In the genomic region with DNA sequence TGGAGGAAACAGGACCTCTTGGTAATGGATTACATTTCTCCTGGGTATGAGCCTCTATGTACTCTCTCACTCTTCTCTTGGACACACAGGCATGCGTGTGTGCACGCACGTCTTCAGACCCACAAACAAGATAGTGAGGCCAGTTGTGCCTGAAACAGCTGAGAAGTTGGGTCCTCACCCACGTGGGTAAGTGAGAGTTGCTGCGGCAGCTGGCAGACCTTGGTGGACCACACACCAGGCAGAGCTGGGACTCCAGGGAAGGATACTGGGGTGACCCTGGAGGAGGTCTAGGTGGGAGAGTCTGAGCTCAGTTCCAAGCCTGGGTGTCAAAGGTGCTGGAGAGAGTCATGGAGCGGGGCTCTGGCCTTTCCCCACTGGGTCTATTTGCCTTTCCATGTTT, we compare ENCODE assay signal across 24 cellular contexts.
"Had no signal": no experiment of that assay in that cellular context is flagged by ENCODE, and none has a peak within 500 bp of the region (broad histone marks: within the 10 kb centered on the region; RNA-seq: fewer than 3 reads in every experiment).

No MANE protein-coding gene starts in this region.

- H3K4me1 ChIP-seq: colonic mucosa, esophagus muscularis mucosa, foreskin keratinocyte, gastroesophageal sphincter, prostate gland, right atrium auricular region had no signal

- H3K9me3 ChIP-seq: colonic mucosa, esophagus muscularis mucosa, gastroesophageal sphincter, heart left ventricle, left lung, prostate gland, suprapubic skin had no signal

- H3K4me3 ChIP-seq: colonic mucosa, esophagus muscularis mucosa, gastroesophageal sphincter, heart left ventricle, hepatocyte, left lung, prostate gland, right atrium auricular region, smooth muscle cell, suprapubic skin had no signal

- DNase-seq: colonic mucosa; effector CD8-positive, alpha-beta T cell; foreskin keratinocyte; heart left ventricle; left cardiac atrium; left lung; mesendoderm; natural killer cell; stimulated activated CD4-positive, alpha-beta T cell treated with anti-CD3 and anti-CD28 coated beads, Interleukin-12 subunit alpha, Interleukin-12 subunit beta, amount 100 ng/mL, for 4 hours; stimulated activated CD4-positive, alpha-beta T cell treated with anti-CD3 and anti-CD28 coated beads, Interleukin-1b, Interleukin-23, amount 100 ng/mL, for 48 hours; stimulated activated CD4-positive, alpha-beta T cell treated with anti-CD3 and anti-CD28 coated beads, Interleukin-4, amount 100 ng/mL, for 1 hour; stimulated activated CD8-positive, alpha-beta memory T cell treated with anti-CD3 and anti-CD28 coated beads, Interleukin-4, amount 100 ng/mL, for 48 hours; stimulated activated naive CD4-positive, alpha-beta T cell; stimulated activated naive CD8-positive, alpha-beta T cell treated with anti-CD3 and anti-CD28 coated beads, Interleukin-15, amount 100 ng/mL, for 72 hours; trophoblast cell had no signal

- H3K27ac Mint-ChIP-seq: dendritic cell treated with granulocyte-macrophage colony-stimulating factor and Interleukin-4, amounts not matched to agents 40 ng/mL and 50 ng/mL, for 4 days had no signal

- H3K27me3 ChIP-seq: colonic mucosa, esophagus muscularis mucosa, foreskin keratinocyte, gastroesophageal sphincter, heart left ventricle, hepatocyte, left lung, right atrium auricular region, suprapubic skin had no signal

- H3K36me3 ChIP-seq: colonic mucosa, esophagus muscularis mucosa, gastroesophageal sphincter, heart left ventricle, left lung, prostate gland, right atrium auricular region, suprapubic skin had no signal

- H3K36me3 Mint-ChIP-seq: natural killer cell had no signal

- ATAC-seq: foreskin keratinocyte; gastroesophageal sphincter; heart left ventricle; left cardiac atrium; sciatic nerve; stimulated activated naive CD8-positive, alpha-beta T cell treated with anti-CD3 and anti-CD28 coated beads, Interleukin-15, amount 100 ng/mL, for 72 hours had no signal

- H3K27ac ChIP-seq: colonic mucosa, esophagus muscularis mucosa, foreskin keratinocyte, gastroesophageal sphincter, heart left ventricle, hepatocyte, left lung, prostate gland, right atrium auricular region, suprapubic skin had no signal

- H3K4me3 Mint-ChIP-seq: dendritic cell treated with granulocyte-macrophage colony-stimulating factor and Interleukin-4, amounts not matched to agents 40 ng/mL and 50 ng/mL, for 4 days; natural killer cell; stimulated activated naive CD8-positive, alpha-beta T cell treated with anti-CD3 and anti-CD28 coated beads, Interleukin-15, amount 100 ng/mL, for 72 hours had no signal
